Comparison of ENCODE assay signal across 22 cellular contexts in genomic region chr2:141264848-141265247, GRCh38.
DNase-seq lines count a peak whose midpoint lies in the region; ATAC-seq and TF ChIP-seq lines count a peak whose summit lies in the region.
"Had no signal": no experiment of that assay in that cellular context is flagged by ENCODE, and none has a peak within 500 bp of the region (broad histone marks: within the 10 kb centered on the region; RNA-seq: fewer than 3 reads in every experiment).

No MANE protein-coding gene starts in this region.

- ATAC-seq in Right ventricle myocardium inferior: no peak
- ATAC-seq: A549; CD8-positive, alpha-beta T cell; GM12878 had no signal

- H2AFZ ChIP-seq in trophoblast cell (ENCODE audit: insufficient read depth, low read length, poor library complexity): no peak overlapping the region
- no peak overlapping the region for H2AFZ ChIP-seq in mammary epithelial cell (ENCODE audit: low read depth, low read length)

- H4K8ac ChIP-seq in trophoblast cell (ENCODE audit: low read depth, low read length): no peak overlapping the region

- H4K12ac ChIP-seq in trophoblast cell (ENCODE audit: low read depth, low read length): no peak overlapping the region

- no TSS peak for BruUV-seq in Calu3 (replicated peaks; lab: Mats Ljungman, UMichigan)
- BruUV-seq in mammary epithelial cell (replicated peaks; lab: Mats Ljungman, UMichigan): no TSS peak

- H3K9ac ChIP-seq in trophoblast cell (ENCODE audit: low read length) (no peak overlapping the region), mammary epithelial cell (ENCODE audit: insufficient read depth, low read length) (no peak overlapping the region)
- H3K9ac ChIP-seq: BLaER1 treated with 17β-estradiol and CSF1 and Interleukin-3, amounts not matched to agents 10 nM and 100 nM had no signal

- in situ Hi-C loops in mammary epithelial cell (cut with MboI; ENCODE audit: low sequenced_read_pairs in 2 of 2): no loop called here

- H3K9me3 ChIP-seq in trophoblast cell (ENCODE audit: insufficient read depth, low read depth, low read length) (no peaks in the 10 kb centered on the region), mammary epithelial cell (replicated peaks; ENCODE audit: insufficient read depth, low read length) (no peaks in the 10 kb centered on the region)
- H3K9me3 ChIP-seq: A549, Caco-2 had no signal

- dilution Hi-C loops in mammary epithelial cell (cut with HindIII; ENCODE audit: low sequenced_read_pairs): no loop called here

- H4K20me1 ChIP-seq in mammary epithelial cell (ENCODE audit: insufficient read depth, low read length): no peaks in the 10 kb centered on the region
- H4K20me1 ChIP-seq: BLaER1 treated with 17β-estradiol and CSF1 and Interleukin-3, amounts not matched to agents 10 nM and 100 nM had no signal

- H3K9me3 Mint-ChIP-seq in Calu3 (ENCODE audit: low read depth, unreplicated experiment): peaks cover 3% of the 10 kb centered on the region

- no peak overlapping the region for H3K27ac ChIP-seq in trophoblast cell (ENCODE audit: low read depth, low read length)
- H3K27ac ChIP-seq in mammary epithelial cell (ENCODE audit: insufficient read depth, low read depth, low read length): no peak overlapping the region
- H3K27ac ChIP-seq: 22Rv1; A549; BLaER1 treated with 17β-estradiol and CSF1 and Interleukin-3, amounts not matched to agents 10 nM and 100 nM; C4-2B had no signal

- no peak overlapping the region for H2AK5ac ChIP-seq in trophoblast cell (ENCODE audit: low read length)

- no peaks in the 10 kb centered on the region for H3K36me3 ChIP-seq in trophoblast cell (ENCODE audit: control insufficient read depth in 1 of 2, insufficient read depth in 2 of 2, low read length in 2 of 2)
- no peaks in the 10 kb centered on the region for H3K36me3 ChIP-seq in mammary epithelial cell (ENCODE audit: insufficient read depth, low read length)
- H3K36me3 ChIP-seq: BLaER1 treated with 17β-estradiol and CSF1 and Interleukin-3, amounts not matched to agents 10 nM and 100 nM had no signal

- H3K27ac Mint-ChIP-seq in Calu3 (ENCODE audit: unreplicated experiment): no peak overlapping the region
- H3K27ac Mint-ChIP-seq: B cell; CD4-positive, alpha-beta T cell; CD8-positive, alpha-beta T cell had no signal

- H2BK5ac ChIP-seq in trophoblast cell (ENCODE audit: low read depth, low read length, poor library complexity): no peak overlapping the region

- H3K18ac ChIP-seq in trophoblast cell (ENCODE audit: low read length): no peak overlapping the region

- intact Hi-C loops in Right ventricle myocardium inferior (cut with DNase I): no loop called here
- intact Hi-C loops in cardiac septum (cut with DNase I): no loop called here
- intact Hi-C loops in Calu3 (cut with micrococcal nuclease; ENCODE audit: unreplicated experiment): loop anchor here (5.0 kb wide), 1 partner anchor 1738 kb away; no protein-coding TSS in a partner anchor
- intact Hi-C loops in mammary epithelial cell (cut with micrococcal nuclease): no loop called here

- no peaks in the 10 kb centered on the region for H3K4me1 ChIP-seq in trophoblast cell (ENCODE audit: control insufficient read depth in 1 of 2, insufficient read depth in 2 of 2, low read length in 2 of 2)
- no peaks in the 10 kb centered on the region for H3K4me1 ChIP-seq in mammary epithelial cell (ENCODE audit: insufficient read depth, low read length)
- H3K4me1 ChIP-seq: A549; BLaER1 treated with 17β-estradiol and CSF1 and Interleukin-3, amounts not matched to agents 10 nM and 100 nM; Caco-2 had no signal

- H3K27me3 ChIP-seq in trophoblast cell (ENCODE audit: insufficient read depth, low read length): no peaks in the 10 kb centered on the region
- H3K27me3 ChIP-seq in mammary epithelial cell (ENCODE audit: insufficient read depth, low read length): no peaks in the 10 kb centered on the region
- H3K27me3 ChIP-seq: BLaER1 treated with 17β-estradiol and CSF1 and Interleukin-3, amounts not matched to agents 10 nM and 100 nM had no signal

- no peaks in the 10 kb centered on the region for H3K27me3 Mint-ChIP-seq in Calu3 (ENCODE audit: unreplicated experiment)
- H3K27me3 Mint-ChIP-seq: B cell; CD4-positive, alpha-beta T cell had no signal

- no peaks in the 10 kb centered on the region for H3K79me1 ChIP-seq in trophoblast cell (ENCODE audit: low read length)

- H3K4me3 ChIP-seq in trophoblast cell (ENCODE audit: low read depth, low read length) (no peak overlapping the region), mammary epithelial cell (replicated peaks in 1 of 3; ENCODE audit: insufficient read depth in 1 of 3, low read depth in 2 of 3, low read length in 3 of 3) (no peak overlapping the region)
- H3K4me3 ChIP-seq: A549; BLaER1 treated with 17β-estradiol and CSF1 and Interleukin-3, amounts not matched to agents 10 nM and 100 nM; GM12878 had no signal

- H3K4me1 Mint-ChIP-seq in Calu3 (ENCODE audit: low read depth, unreplicated experiment): no peaks in the 10 kb centered on the region
- H3K4me1 Mint-ChIP-seq: B cell had no signal

- DNase-seq in Right ventricle myocardium inferior (ENCODE audit: missing footprints) (peak; percentile 41), cardiac septum (ENCODE audit: low spot score) (no peak), trophoblast cell (no peak), Calu3 (no peak), mammary epithelial cell (no peak)
- DNase-seq: AML-193; Caco-2; CD4-positive, alpha-beta T cell; CD8-positive, alpha-beta T cell; DMS 273 treated with DMSO at 0.1 percent for 48 hours; DMS153; DMS53; DMS79; DND-41; EL; GDM1 had no signal

- H4K91ac ChIP-seq in trophoblast cell (ENCODE audit: low read depth, low read length): no peak overlapping the region

- no peak overlapping the region for H3K4ac ChIP-seq in trophoblast cell (ENCODE audit: low read depth, low read length)

- WGBS in trophoblast cell (ENCODE audit: extremely low coverage, insufficient coverage, insufficient read length): no CpG with 5 or more reads among the region's 10 CpGs
- WGBS in mammary epithelial cell (ENCODE audit: low coverage, missing lambda C conversion rate): 67% methylated on average over 8 of the region's 10 CpGs

- no peak overlapping the region for H3K23ac ChIP-seq in trophoblast cell (ENCODE audit: low read length)

- H3K36me3 Mint-ChIP-seq in Calu3 (ENCODE audit: insufficient read depth, unreplicated experiment): no peaks in the 10 kb centered on the region
- H3K36me3 Mint-ChIP-seq: CD8-positive, alpha-beta T cell had no signal

- no peak overlapping the region for H2BK120ac ChIP-seq in trophoblast cell (ENCODE audit: insufficient read depth, low read length, poor library complexity)

- TF ChIP-seq CTCF in Calu3 (IDR thresholded peaks at IDR 0.05; ENCODE audit: unreplicated experiment): no peak
- no peak for TF ChIP-seq CTCF in mammary epithelial cell (conservative IDR thresholded peaks at IDR 0.05 in 1 of 2, IDR thresholded peaks at IDR 0.05 in 1 of 2; ENCODE audit: extremely low read depth in 1 of 2, insufficient read depth in 1 of 2, low read depth in 1 of 2, low read length in 2 of 2)

- H3K4me3 Mint-ChIP-seq in Calu3 (ENCODE audit: low read depth, unreplicated experiment): no peak overlapping the region
- H3K4me3 Mint-ChIP-seq: B cell; CD4-positive, alpha-beta T cell; CD8-positive, alpha-beta T cell had no signal

- peak overlapping the region; percentile 22 for H2BK12ac ChIP-seq in trophoblast cell (ENCODE audit: low read length)

- H3K79me2 ChIP-seq in trophoblast cell (ENCODE audit: control insufficient read depth, insufficient read depth, low read length, poor library complexity): no peaks in the 10 kb centered on the region
- H3K79me2 ChIP-seq in mammary epithelial cell (ENCODE audit: insufficient read depth, low read length): no peaks in the 10 kb centered on the region

- H3K14ac ChIP-seq in trophoblast cell (ENCODE audit: low read length): no peak overlapping the region

- CTCF ChIA-PET in Calu3 (lab: Charles Lee): no interaction called here
- CTCF ChIA-PET in mammary epithelial cell (lab: Charles Lee; ENCODE audit: low non-redundant PET): no interaction called here

- H3K4me2 ChIP-seq in trophoblast cell (ENCODE audit: low read length) (no peak overlapping the region), mammary epithelial cell (ENCODE audit: insufficient read depth, low read depth, low read length) (no peak overlapping the region)
- H3K4me2 ChIP-seq: A549; BLaER1 treated with 17β-estradiol and CSF1 and Interleukin-3, amounts not matched to agents 10 nM and 100 nM had no signal
